Comparison of ENCODE assay signal across 1 cellular context in the genomic region with DNA sequence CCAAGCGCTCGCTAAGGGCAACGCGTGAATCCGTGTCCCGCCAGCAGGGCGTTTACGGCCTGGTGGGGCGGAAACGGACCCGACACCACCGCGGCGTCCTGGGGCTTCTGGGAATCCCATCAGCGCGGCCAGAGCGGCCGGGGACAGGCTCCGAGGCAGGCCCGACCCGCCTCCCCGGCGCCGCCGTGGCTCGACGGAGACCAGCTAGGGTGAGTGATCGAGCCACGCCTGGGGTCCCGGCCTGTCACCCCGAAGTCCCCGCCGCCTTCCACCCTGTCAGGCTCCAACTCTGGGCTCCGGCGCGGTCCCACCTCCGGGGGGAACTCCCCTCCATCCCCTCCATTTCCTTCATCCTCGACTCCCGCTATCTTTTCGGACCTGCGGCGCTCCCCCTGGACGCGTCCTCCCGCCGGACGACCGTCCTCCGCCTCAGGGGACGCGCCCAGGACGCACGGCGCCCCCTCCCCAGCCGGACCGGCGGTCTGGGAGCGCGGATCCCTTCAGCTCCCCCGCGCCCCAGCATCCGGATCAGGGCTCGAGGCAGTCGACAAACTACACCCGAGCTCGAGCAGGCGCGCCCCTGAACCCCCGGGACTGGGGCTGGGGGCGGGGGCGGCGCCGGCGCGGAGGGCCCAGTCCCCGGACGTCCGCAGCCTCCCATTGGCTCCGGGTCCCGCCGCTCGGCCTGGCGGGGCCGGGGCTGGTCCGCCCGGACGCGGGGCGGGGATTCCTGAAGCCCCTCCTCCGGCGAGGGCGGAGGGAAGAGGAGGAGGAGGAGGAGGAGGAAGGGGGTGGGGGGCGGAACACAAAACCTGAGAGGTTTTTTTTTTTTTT.
TF ChIP-seq lines count a peak whose summit lies in the region.

No MANE protein-coding gene starts in this region.

TF ChIP-seq in K562, 482 proteins besides CTCF, POLR2A, EP300 and RAD21 (continued from another document and continues in another):
- TF ChIP-seq, protein P1, sequence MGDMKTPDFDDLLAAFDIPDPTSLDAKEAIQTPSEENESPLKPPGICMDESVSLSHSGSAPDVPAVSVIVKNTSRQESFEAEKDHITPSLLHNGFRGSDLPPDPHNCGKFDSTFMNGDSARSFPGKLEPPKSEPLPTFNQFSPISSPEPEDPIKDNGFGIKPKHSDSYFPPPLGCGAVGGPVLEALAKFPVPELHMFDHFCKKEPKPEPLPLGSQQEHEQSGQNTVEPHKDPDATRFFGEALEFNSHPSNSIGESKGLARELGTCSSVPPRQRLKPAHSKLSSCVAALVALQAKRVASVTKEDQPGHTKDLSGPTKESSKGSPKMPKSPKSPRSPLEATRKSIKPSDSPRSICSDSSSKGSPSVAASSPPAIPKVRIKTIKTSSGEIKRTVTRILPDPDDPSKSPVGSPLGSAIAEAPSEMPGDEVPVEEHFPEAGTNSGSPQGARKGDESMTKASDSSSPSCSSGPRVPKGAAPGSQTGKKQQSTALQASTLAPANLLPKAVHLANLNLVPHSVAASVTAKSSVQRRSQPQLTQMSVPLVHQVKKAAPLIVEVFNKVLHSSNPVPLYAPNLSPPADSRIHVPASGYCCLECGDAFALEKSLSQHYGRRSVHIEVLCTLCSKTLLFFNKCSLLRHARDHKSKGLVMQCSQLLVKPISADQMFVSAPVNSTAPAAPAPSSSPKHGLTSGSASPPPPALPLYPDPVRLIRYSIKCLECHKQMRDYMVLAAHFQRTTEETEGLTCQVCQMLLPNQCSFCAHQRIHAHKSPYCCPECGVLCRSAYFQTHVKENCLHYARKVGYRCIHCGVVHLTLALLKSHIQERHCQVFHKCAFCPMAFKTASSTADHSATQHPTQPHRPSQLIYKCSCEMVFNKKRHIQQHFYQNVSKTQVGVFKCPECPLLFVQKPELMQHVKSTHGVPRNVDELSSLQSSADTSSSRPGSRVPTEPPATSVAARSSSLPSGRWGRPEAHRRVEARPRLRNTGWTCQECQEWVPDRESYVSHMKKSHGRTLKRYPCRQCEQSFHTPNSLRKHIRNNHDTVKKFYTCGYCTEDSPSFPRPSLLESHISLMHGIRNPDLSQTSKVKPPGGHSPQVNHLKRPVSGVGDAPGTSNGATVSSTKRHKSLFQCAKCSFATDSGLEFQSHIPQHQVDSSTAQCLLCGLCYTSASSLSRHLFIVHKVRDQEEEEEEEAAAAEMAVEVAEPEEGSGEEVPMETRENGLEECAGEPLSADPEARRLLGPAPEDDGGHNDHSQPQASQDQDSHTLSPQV (IDR thresholded peaks at IDR 0.05) = no peak
- TF ChIP-seq ZNF431 (CRISPR knock-in tag; IDR thresholded peaks at IDR 0.05) (0 out of 2 replicates have a peak, but pooled peaks have one; percentile 30), PTTG1 (tag; IDR thresholded peaks at IDR 0.05; ENCODE audit: low read depth) (no peak), MAFF (IDR thresholded peaks at IDR 0.05; ENCODE audit: low read length) (no peak), BDP1 (IDR thresholded peaks at IDR 0.05; ENCODE audit: insufficient read depth, insufficient read length) (no peak), SIX5 (IDR thresholded peaks at IDR 0.05; ENCODE audit: borderline replicate concordance in 1 of 2, insufficient read depth in 1 of 2, low read depth in 1 of 2, low read length in 2 of 2) (no peak), ZNF384 (IDR thresholded peaks at IDR 0.05; ENCODE audit: low read depth, low read length) (peak; percentile 91), HOXB6 (CRISPR knock-in tag; IDR thresholded peaks at IDR 0.05; ENCODE audit: borderline replicate concordance) (no peak), ZNF583 (CRISPR knock-in tag; IDR thresholded peaks at IDR 0.05) (no peak), EHMT2 (IDR thresholded peaks at IDR 0.05) (no peak), ESRRA (IDR thresholded peaks at IDR 0.05; ENCODE audit: borderline replicate concordance, low read depth) (no peak), LARP7 (IDR thresholded peaks at IDR 0.05) (no peak), ZNF133 (CRISPR knock-in tag; IDR thresholded peaks at IDR 0.05) (no peak), ZBTB17 (CRISPR knock-in tag; IDR thresholded peaks at IDR 0.05) (peak; percentile 17; the same call in 1 of the 2 replicates), HDAC6 (IDR thresholded peaks at IDR 0.05; ENCODE audit: low read depth, low read length) (no peak), THRAP3 (IDR thresholded peaks at IDR 0.05; ENCODE audit: borderline replicate concordance) (no peak), RBM34 (IDR thresholded peaks at IDR 0.05; ENCODE audit: borderline replicate concordance, insufficient read depth, low read length) (no peak), CBFA2T3 (IDR thresholded peaks at IDR 0.05) (no peak), CC2D1A (IDR thresholded peaks at IDR 0.05) (no peak), ZNF436 (CRISPR knock-in tag; IDR thresholded peaks at IDR 0.05) (no peak), ZNF354B (CRISPR knock-in tag; IDR thresholded peaks at IDR 0.05) (no peak), PPARD (CRISPR knock-in tag; IDR thresholded peaks at IDR 0.05) (no peak), MCM3 (IDR thresholded peaks at IDR 0.05) (no peak), ZNF134 (CRISPR knock-in tag; conservative IDR thresholded peaks at IDR 0.05) (no peak), STAG1 (CRISPR knock-in tag; IDR thresholded peaks at IDR 0.05; ENCODE audit: borderline replicate concordance) (no peak), ETV6 (IDR thresholded peaks at IDR 0.05; ENCODE audit: borderline replicate concordance in 1 of 2, low read depth in 2 of 2, low read length in 1 of 2) (peak in 1 of 2 experiments; percentile 43; a peak in 1 of 4 replicates), ETV6 (CRISPR knock-in tag; IDR thresholded peaks at IDR 0.05; ENCODE audit: borderline replicate concordance) (no peak), MTA3 (IDR thresholded peaks at IDR 0.05; ENCODE audit: borderline replicate concordance) (peak; percentile 62; the same call in 1 of the 2 replicates), POLR2AphosphoS5 (IDR thresholded peaks at IDR 0.05; ENCODE audit: control insufficient read depth, insufficient read depth, low read depth, low read length) (no peak), SMAD2 (IDR thresholded peaks at IDR 0.05; ENCODE audit: low read depth, low read length) (no peak), NFIX (CRISPR knock-in tag; IDR thresholded peaks at IDR 0.05; ENCODE audit: low read depth) (no peak), SMARCA5 (IDR thresholded peaks at IDR 0.05) (no peak), KDM5B (IDR thresholded peaks at IDR 0.05; ENCODE audit: insufficient replicate concordance, low read depth, low read length) (peak; percentile 75), HIVEP1 (CRISPR knock-in tag; IDR thresholded peaks at IDR 0.05) (no peak), ZNF766 (CRISPR knock-in tag; conservative IDR thresholded peaks at IDR 0.05) (no peak), SMARCB1 (IDR thresholded peaks at IDR 0.05; ENCODE audit: insufficient read length, low read depth) (no peak), ZNF79 (CRISPR knock-in tag; IDR thresholded peaks at IDR 0.05; ENCODE audit: low read depth) (no peak), CCAR2 (IDR thresholded peaks at IDR 0.05; ENCODE audit: low read depth, low read length) (no peak), ZNF41 (CRISPR knock-in tag; conservative IDR thresholded peaks at IDR 0.05) (no peak), ZNF212 (CRISPR knock-in tag; IDR thresholded peaks at IDR 0.05) (no peak), ELF4 (CRISPR knock-in tag; IDR thresholded peaks at IDR 0.05) (no peak), FOXP1 (CRISPR knock-in tag; IDR thresholded peaks at IDR 0.05) (no peak; the same call in 1 of the 2 replicates), NFIC (IDR thresholded peaks at IDR 0.05) (peak; percentile 46; the same call in 1 of the 2 replicates), FOSL1 (tag; conservative IDR thresholded peaks at IDR 0.05) (no peak; the same call in 1 of the 2 replicates)
- TF ChIP-seq, protein P2, sequence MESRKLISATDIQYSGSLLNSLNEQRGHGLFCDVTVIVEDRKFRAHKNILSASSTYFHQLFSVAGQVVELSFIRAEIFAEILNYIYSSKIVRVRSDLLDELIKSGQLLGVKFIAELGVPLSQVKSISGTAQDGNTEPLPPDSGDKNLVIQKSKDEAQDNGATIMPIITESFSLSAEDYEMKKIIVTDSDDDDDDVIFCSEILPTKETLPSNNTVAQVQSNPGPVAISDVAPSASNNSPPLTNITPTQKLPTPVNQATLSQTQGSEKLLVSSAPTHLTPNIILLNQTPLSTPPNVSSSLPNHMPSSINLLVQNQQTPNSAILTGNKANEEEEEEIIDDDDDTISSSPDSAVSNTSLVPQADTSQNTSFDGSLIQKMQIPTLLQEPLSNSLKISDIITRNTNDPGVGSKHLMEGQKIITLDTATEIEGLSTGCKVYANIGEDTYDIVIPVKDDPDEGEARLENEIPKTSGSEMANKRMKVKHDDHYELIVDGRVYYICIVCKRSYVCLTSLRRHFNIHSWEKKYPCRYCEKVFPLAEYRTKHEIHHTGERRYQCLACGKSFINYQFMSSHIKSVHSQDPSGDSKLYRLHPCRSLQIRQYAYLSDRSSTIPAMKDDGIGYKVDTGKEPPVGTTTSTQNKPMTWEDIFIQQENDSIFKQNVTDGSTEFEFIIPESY (CRISPR knock-in tag; IDR thresholded peaks at IDR 0.05) = 0 out of 2 replicates have a peak, but pooled peaks have one; percentile 16
- TF ChIP-seq, protein P3, sequence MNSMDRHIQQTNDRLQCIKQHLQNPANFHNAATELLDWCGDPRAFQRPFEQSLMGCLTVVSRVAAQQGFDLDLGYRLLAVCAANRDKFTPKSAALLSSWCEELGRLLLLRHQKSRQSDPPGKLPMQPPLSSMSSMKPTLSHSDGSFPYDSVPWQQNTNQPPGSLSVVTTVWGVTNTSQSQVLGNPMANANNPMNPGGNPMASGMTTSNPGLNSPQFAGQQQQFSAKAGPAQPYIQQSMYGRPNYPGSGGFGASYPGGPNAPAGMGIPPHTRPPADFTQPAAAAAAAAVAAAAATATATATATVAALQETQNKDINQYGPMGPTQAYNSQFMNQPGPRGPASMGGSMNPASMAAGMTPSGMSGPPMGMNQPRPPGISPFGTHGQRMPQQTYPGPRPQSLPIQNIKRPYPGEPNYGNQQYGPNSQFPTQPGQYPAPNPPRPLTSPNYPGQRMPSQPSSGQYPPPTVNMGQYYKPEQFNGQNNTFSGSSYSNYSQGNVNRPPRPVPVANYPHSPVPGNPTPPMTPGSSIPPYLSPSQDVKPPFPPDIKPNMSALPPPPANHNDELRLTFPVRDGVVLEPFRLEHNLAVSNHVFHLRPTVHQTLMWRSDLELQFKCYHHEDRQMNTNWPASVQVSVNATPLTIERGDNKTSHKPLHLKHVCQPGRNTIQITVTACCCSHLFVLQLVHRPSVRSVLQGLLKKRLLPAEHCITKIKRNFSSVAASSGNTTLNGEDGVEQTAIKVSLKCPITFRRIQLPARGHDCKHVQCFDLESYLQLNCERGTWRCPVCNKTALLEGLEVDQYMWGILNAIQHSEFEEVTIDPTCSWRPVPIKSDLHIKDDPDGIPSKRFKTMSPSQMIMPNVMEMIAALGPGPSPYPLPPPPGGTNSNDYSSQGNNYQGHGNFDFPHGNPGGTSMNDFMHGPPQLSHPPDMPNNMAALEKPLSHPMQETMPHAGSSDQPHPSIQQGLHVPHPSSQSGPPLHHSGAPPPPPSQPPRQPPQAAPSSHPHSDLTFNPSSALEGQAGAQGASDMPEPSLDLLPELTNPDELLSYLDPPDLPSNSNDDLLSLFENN (IDR thresholded peaks at IDR 0.05; ENCODE audit: low read depth in 2 of 2, low read length in 2 of 2) = no peak
- TF ChIP-seq, protein P4, sequence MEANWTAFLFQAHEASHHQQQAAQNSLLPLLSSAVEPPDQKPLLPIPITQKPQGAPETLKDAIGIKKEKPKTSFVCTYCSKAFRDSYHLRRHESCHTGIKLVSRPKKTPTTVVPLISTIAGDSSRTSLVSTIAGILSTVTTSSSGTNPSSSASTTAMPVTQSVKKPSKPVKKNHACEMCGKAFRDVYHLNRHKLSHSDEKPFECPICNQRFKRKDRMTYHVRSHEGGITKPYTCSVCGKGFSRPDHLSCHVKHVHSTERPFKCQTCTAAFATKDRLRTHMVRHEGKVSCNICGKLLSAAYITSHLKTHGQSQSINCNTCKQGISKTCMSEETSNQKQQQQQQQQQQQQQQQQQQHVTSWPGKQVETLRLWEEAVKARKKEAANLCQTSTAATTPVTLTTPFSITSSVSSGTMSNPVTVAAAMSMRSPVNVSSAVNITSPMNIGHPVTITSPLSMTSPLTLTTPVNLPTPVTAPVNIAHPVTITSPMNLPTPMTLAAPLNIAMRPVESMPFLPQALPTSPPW (CRISPR knock-in tag; IDR thresholded peaks at IDR 0.05) = peak; percentile 89
- TF ChIP-seq, protein P5, sequence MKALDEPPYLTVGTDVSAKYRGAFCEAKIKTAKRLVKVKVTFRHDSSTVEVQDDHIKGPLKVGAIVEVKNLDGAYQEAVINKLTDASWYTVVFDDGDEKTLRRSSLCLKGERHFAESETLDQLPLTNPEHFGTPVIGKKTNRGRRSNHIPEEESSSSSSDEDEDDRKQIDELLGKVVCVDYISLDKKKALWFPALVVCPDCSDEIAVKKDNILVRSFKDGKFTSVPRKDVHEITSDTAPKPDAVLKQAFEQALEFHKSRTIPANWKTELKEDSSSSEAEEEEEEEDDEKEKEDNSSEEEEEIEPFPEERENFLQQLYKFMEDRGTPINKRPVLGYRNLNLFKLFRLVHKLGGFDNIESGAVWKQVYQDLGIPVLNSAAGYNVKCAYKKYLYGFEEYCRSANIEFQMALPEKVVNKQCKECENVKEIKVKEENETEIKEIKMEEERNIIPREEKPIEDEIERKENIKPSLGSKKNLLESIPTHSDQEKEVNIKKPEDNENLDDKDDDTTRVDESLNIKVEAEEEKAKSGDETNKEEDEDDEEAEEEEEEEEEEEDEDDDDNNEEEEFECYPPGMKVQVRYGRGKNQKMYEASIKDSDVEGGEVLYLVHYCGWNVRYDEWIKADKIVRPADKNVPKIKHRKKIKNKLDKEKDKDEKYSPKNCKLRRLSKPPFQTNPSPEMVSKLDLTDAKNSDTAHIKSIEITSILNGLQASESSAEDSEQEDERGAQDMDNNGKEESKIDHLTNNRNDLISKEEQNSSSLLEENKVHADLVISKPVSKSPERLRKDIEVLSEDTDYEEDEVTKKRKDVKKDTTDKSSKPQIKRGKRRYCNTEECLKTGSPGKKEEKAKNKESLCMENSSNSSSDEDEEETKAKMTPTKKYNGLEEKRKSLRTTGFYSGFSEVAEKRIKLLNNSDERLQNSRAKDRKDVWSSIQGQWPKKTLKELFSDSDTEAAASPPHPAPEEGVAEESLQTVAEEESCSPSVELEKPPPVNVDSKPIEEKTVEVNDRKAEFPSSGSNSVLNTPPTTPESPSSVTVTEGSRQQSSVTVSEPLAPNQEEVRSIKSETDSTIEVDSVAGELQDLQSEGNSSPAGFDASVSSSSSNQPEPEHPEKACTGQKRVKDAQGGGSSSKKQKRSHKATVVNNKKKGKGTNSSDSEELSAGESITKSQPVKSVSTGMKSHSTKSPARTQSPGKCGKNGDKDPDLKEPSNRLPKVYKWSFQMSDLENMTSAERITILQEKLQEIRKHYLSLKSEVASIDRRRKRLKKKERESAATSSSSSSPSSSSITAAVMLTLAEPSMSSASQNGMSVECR (CRISPR knock-in tag; IDR thresholded peaks at IDR 0.05) = peak; percentile 60; the same call in 1 of the 2 replicates
- TF ChIP-seq, protein P6, sequence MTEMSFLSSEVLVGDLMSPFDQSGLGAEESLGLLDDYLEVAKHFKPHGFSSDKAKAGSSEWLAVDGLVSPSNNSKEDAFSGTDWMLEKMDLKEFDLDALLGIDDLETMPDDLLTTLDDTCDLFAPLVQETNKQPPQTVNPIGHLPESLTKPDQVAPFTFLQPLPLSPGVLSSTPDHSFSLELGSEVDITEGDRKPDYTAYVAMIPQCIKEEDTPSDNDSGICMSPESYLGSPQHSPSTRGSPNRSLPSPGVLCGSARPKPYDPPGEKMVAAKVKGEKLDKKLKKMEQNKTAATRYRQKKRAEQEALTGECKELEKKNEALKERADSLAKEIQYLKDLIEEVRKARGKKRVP (CRISPR knock-in tag; IDR thresholded peaks at IDR 0.05) = no peak
